ENCODE assay signal across 8 cellular contexts in genomic region chr2:64141711-64142405, GRCh38. TPM values are rescaled to one million over a fixed set of nuclear protein-coding genes. Genes with fewer than 3 reads are reported as not detected.
DNase-seq lines count a peak whose midpoint lies in the region; ATAC-seq lines count a peak whose summit lies in the region.

No MANE protein-coding gene starts in this region.

- H3K4me1 Mint-ChIP-seq in activated CD4-positive, alpha-beta memory T cell treated with anti-CD3 and anti-CD28 coated beads for 36 hours (ENCODE audit: low read depth) = peaks cover 46% of the 10 kb centered on the region

- H3K36me3 Mint-ChIP-seq in activated CD4-positive, alpha-beta memory T cell treated with anti-CD3 and anti-CD28 coated beads for 36 hours = peaks cover 32% of the 10 kb centered on the region

- H3K27ac Mint-ChIP-seq in activated CD4-positive, alpha-beta memory T cell treated with anti-CD3 and anti-CD28 coated beads for 36 hours = peak overlapping the region; percentile 97

- CTCF ChIA-PET in activated CD4-positive, alpha-beta memory T cell treated with anti-CD3 and anti-CD28 coated beads for 36 hours (lab: Charles Lee) = interaction anchor here (0.6 to 3.2 kb wide), 9 partner anchors 9 to 190 kb away, joined by 3 to 14 read pairs (median 4); no protein-coding TSS in a partner anchor

- H3K9ac ChIP-seq in iPS-15b (ENCODE audit: low read depth, low read length) = no peak overlapping the region

- POLR2A ChIA-PET in activated CD4-positive, alpha-beta memory T cell treated with anti-CD3 and anti-CD28 coated beads for 36 hours (lab: Charles Lee) = interaction anchor here (0.7 to 3.4 kb wide), 9 partner anchors 9 to 554 kb away, joined by 3 to 32 read pairs (median 6); partner anchors contain the start of gene WDPCP

- no peaks in the 10 kb centered on the region for H3K36me3 ChIP-seq in iPS-15b (ENCODE audit: control insufficient read depth, insufficient read depth, low read length)

- no peaks in the 10 kb centered on the region for H3K27me3 ChIP-seq in iPS-15b (ENCODE audit: control insufficient read depth, insufficient read depth, low read length)

- peaks cover 10% of the 10 kb centered on the region for H3K4me1 ChIP-seq in iPS-15b (ENCODE audit: control insufficient read depth, insufficient read depth, low read length)

- peak overlapping the region; percentile 82 for H3K4me3 ChIP-seq in iPS-15b (ENCODE audit: low read depth, low read length)

- H3K9me3 ChIP-seq in iPS-15b (ENCODE audit: control insufficient read depth, insufficient read depth, low read length) = no peaks in the 10 kb centered on the region

- DNase-seq in DMS79 treated with DMSO at 0.1 percent for 48 hours (lab: John Stamatoyannopoulos, UW) (peak; percentile 57), DMS79 (lab: John Stamatoyannopoulos, UW) (no peak), NCI-H524 treated with DMSO at 0.1 percent for 48 hours (lab: John Stamatoyannopoulos, UW) (no peak), cerebellum (ENCODE audit: low spot score) (no peak)
- no peak for DNase-seq in activated CD4-positive, alpha-beta memory T cell treated with anti-CD3 and anti-CD28 coated beads for 36 hours
- DNase-seq in stimulated activated naive CD8-positive, alpha-beta T cell treated with anti-CD3 and anti-CD28 coated beads, Interleukin-15, Interleukin-2, amounts not matched to agents 100 U/mL and 50 U/mL, for 24 hours = no peak

- no peaks in the 10 kb centered on the region for H3K27me3 Mint-ChIP-seq in activated CD4-positive, alpha-beta memory T cell treated with anti-CD3 and anti-CD28 coated beads for 36 hours

- intact Hi-C loops in activated CD4-positive, alpha-beta memory T cell treated with anti-CD3 and anti-CD28 coated beads for 36 hours (cut with micrococcal nuclease) = loop anchor here (1.0 to 5.0 kb wide), 4 partner anchors 62 to 300 kb away; partner anchors contain the start of gene UGP2

- H3K4me3 Mint-ChIP-seq in activated CD4-positive, alpha-beta memory T cell treated with anti-CD3 and anti-CD28 coated beads for 36 hours = peak overlapping the region; percentile 96

- ATAC-seq in stimulated activated naive CD8-positive, alpha-beta T cell treated with anti-CD3 and anti-CD28 coated beads, Interleukin-15, Interleukin-2, amounts not matched to agents 100 U/mL and 50 U/mL, for 24 hours = peak; percentile 15
- ATAC-seq in HG03521 (IDR thresholded peaks at IDR 0.05; ENCODE audit: unreplicated experiment) = no peak

- no peaks in the 10 kb centered on the region for H3K9me3 Mint-ChIP-seq in activated CD4-positive, alpha-beta memory T cell treated with anti-CD3 and anti-CD28 coated beads for 36 hours

RNA-seq across cellular contexts. Expression of gene PELI1, which starts 2.4 kb away (rescaled TPM):
- total RNA-seq in activated CD4-positive, alpha-beta memory T cell treated with anti-CD3 and anti-CD28 coated beads for 36 hours = 10 to 100 TPM; 38.4 to 42.9 TPM
- total RNA-seq in cerebellum = 35.1 TPM
